In the genomic region with DNA sequence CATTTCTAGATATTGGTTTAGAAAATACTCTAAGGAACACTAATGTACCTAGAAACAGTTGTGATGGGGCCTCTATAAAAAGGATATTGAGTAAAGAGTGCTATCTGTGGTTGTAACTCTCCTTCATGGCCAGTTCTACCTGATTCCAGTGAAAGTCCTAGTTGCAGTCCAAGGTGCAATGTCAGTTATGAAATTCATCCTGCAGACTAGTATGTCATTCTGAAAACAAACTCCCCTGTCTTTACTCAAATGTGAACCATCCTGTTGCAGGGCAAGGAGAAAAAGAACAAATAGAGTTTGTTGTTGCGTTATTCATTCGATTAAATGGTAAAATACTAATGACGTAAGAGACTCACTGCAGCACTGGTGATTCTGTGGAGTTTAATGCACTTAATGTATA, we compare ENCODE assay signal across 30 cellular contexts.
"Had no signal": no experiment of that assay in that cellular context is flagged by ENCODE, and none has a peak within 500 bp of the region (broad histone marks: within the 10 kb centered on the region; RNA-seq: fewer than 3 reads in every experiment).

No MANE protein-coding gene starts in this region.

- H3K36me3 ChIP-seq: ascending aorta, breast epithelium, colonic mucosa, WERI-Rb-1 had no signal

- ATAC-seq: activated CD4-positive, alpha-beta T cell treated with anti-CD3 and anti-CD28 coated beads for 36 hours; activated CD8-positive, alpha-beta memory T cell treated with anti-CD3 and anti-CD28 coated beads, Interleukin-2, amount 10 ng/mL, durations not matched to agents 7 days and 5 days; activated CD8-positive, alpha-beta T cell treated with anti-CD3 and anti-CD28 coated beads, Interleukin-2, amount 10 ng/mL, durations not matched to agents 7 days and 5 days; activated naive CD4-positive, alpha-beta T cell treated with anti-CD3 and anti-CD28 coated beads, Interleukin-2, amount 50 U/mL, for 72 hours; activated T-cell treated with anti-CD3 and anti-CD28 coated beads, Interleukin-2, amount 50 U/mL, for 72 hours; esophagus mucosa; T-helper 17 cell had no signal

- FAIRE-seq: frontal cortex had no signal

- H3K9me3 ChIP-seq: ascending aorta, breast epithelium, colonic mucosa had no signal

- H3K27ac ChIP-seq: ascending aorta, breast epithelium, colonic mucosa had no signal

- H3K4me1 ChIP-seq: ascending aorta, breast epithelium, colonic mucosa had no signal

- DNase-seq: activated CD4-positive, alpha-beta memory T cell treated with anti-CD3 and anti-CD28 coated beads for 36 hours; activated CD4-positive, alpha-beta T cell treated with anti-CD3 and anti-CD28 coated beads for 36 hours; activated CD4-positive, alpha-beta T cell treated with anti-CD3 and anti-CD28 coated beads, Interleukin-2, amount 10 ng/mL, durations not matched to agents 24 days and 14 days; activated CD4-positive, CD25-positive, alpha-beta regulatory T cell; activated CD4-positive, CD25-positive, alpha-beta regulatory T cell treated with anti-CD3 and anti-CD28 coated beads, Interleukin-2, amount 50 U/mL, for 72 hours; activated CD8-positive, alpha-beta memory T cell treated with anti-CD3 and anti-CD28 coated beads, Interleukin-2, amount 10 ng/mL, durations not matched to agents 7 days and 5 days; activated CD8-positive, alpha-beta memory T cell treated with anti-CD3 and anti-CD28 coated beads, Interleukin-2, amount 50 U/mL, for 4 hours; activated CD8-positive, alpha-beta T cell treated with anti-CD3 and anti-CD28 coated beads, Interleukin-2, amount 10 ng/mL, durations not matched to agents 7 days and 5 days; activated gamma-delta T cell; activated naive CD4-positive, alpha-beta T cell; activated naive CD4-positive, alpha-beta T cell treated with anti-CD3 and anti-CD28 coated beads, Interleukin-2, amount 10 ng/mL, durations not matched to agents 7 days and 5 days; activated naive CD8-positive, alpha-beta T cell treated with anti-CD3 and anti-CD28 coated beads, Interleukin-2, amount 10 ng/mL, durations not matched to agents 7 days and 5 days; activated T-cell treated with anti-CD3 and anti-CD28 coated beads, Interleukin-2, amount 50 U/mL, for 24 hours; activated T-cell treated with anti-CD3 and anti-CD28 coated beads, Interleukin-2, amount 50 U/mL, for 72 hours; central memory CD4-positive, alpha-beta T cell; cerebellar nuclear complex; colonic mucosa; effector memory CD4-positive, alpha-beta T cell; endodermal cell; foreskin fibroblast; T-helper 1 cell; T-helper 17 cell; T1000; WERI-Rb-1 had no signal

- H3K4me3 ChIP-seq: ascending aorta, breast epithelium, cardiac muscle cell, colonic mucosa had no signal

- H3K27me3 ChIP-seq: ascending aorta, breast epithelium, cardiac muscle cell, colonic mucosa had no signal
